7 cellular contexts compared by ENCODE assay signal in genomic region chr16:57801098-57801855, GRCh38.
DNase-seq lines count a peak whose midpoint lies in the region; ATAC-seq, FAIRE-seq and TF ChIP-seq lines count a peak whose summit lies in the region.

No MANE protein-coding gene starts in this region.

- H3K4me3 ChIP-seq in adipocyte (ENCODE audit: low read length) (peak overlapping the region; percentile 81), iPS-20b (ENCODE audit: low read length) (peak overlapping the region; percentile 71)

- H3K4me1 ChIP-seq in adipocyte (ENCODE audit: control insufficient read depth, insufficient read depth, low read length) (peaks cover 40% of the 10 kb centered on the region), iPS-20b (ENCODE audit: insufficient read depth, low read length) (peaks cover 31% of the 10 kb centered on the region)

- no peaks in the 10 kb centered on the region for H3K9me3 ChIP-seq in adipocyte (ENCODE audit: control insufficient read depth, low read length)
- no peaks in the 10 kb centered on the region for H3K9me3 ChIP-seq in iPS-20b (ENCODE audit: insufficient read depth, low read depth, low read length)

- H3K27ac ChIP-seq in iPS-20b (ENCODE audit: low read length): no peak overlapping the region

- H3K27me3 ChIP-seq in adipocyte (replicated peaks; ENCODE audit: control insufficient read depth, insufficient read depth, low read length) (no peaks in the 10 kb centered on the region), iPS-20b (ENCODE audit: insufficient read depth, low read length) (peaks cover 36% of the 10 kb centered on the region)

- TF ChIP-seq POLR2A in GM18505 (IDR thresholded peaks at IDR 0.05; ENCODE audit: borderline replicate concordance, extremely low read depth, insufficient read depth, insufficient read length): no peak

- H3K9ac ChIP-seq in adipocyte (ENCODE audit: low read length) (peak overlapping the region; percentile 88), iPS-20b (ENCODE audit: low read depth, low read length) (peak overlapping the region; percentile 47; the same call in 1 of the 2 replicates)

- no peak for ATAC-seq in GM18505 (IDR thresholded peaks at IDR 0.05; ENCODE audit: unreplicated experiment)

- peak; percentile 85 for FAIRE-seq in HTR-8/SVneo (lab: Jason Lieb, UNC)

- DNase-seq in HTR-8/SVneo (ENCODE audit: insufficient read length, low spot score) (peak; percentile 75), adipocyte (ENCODE audit: low read depth) (peak; percentile 85), superior temporal gyrus (ENCODE audit: extremely low spot score) (peak; percentile 24), HPDE6-E6E7 (ENCODE audit: extremely low spot score) (no peak), HuH-7 (ENCODE audit: low spot score) (no peak)

- H3K36me3 ChIP-seq in adipocyte (ENCODE audit: control insufficient read depth, insufficient read depth, low read length, severe bottlenecking) (peaks cover 5% of the 10 kb centered on the region), iPS-20b (ENCODE audit: insufficient read depth, low read depth, low read length) (no peaks in the 10 kb centered on the region)

Comparison
In these comparisons a context has a peak if more than half of its experiments do, and no peak if none do; other contexts are left out.
1. DNase-seq: peak in HTR-8/SVneo (single experiment), adipocyte (single experiment) and superior temporal gyrus (single experiment); none in HPDE6-E6E7 (single experiment) and HuH-7 (single experiment).